ENCODE assay signal across 23 cellular contexts in genomic region chrX:52933213-52933612, GRCh38. TPM values are rescaled to one million over a fixed set of nuclear protein-coding genes. Genes with fewer than 3 reads are reported as not detected.
DNase-seq lines count a peak whose midpoint lies in the region; ATAC-seq and TF ChIP-seq lines count a peak whose summit lies in the region.
"Had no signal": no experiment of that assay in that cellular context is flagged by ENCODE, and none has a peak within 500 bp of the region (broad histone marks: within the 10 kb centered on the region; RNA-seq: fewer than 3 reads in every experiment).

No MANE protein-coding gene starts in this region.

- H3K9me2 ChIP-seq in Karpas-422 (replicated peaks; ENCODE audit: insufficient read depth, low read length) (no peaks in the 10 kb centered on the region), hepatocyte (replicated peaks; ENCODE audit: insufficient read depth) (no peaks in the 10 kb centered on the region)

- TF ChIP-seq CTCF in VCaP (conservative IDR thresholded peaks at IDR 0.05) (no peak), hepatocyte (IDR thresholded peaks at IDR 0.05; ENCODE audit: poor library complexity) (no peak)

- H3K9me3 ChIP-seq in Karpas-422 (ENCODE audit: low read length), result no peaks in the 10 kb centered on the region
- H3K9me3 ChIP-seq in hepatocyte (ENCODE audit: low read depth), result no peaks in the 10 kb centered on the region
- H3K9me3 ChIP-seq: Peyer's patch had no signal

- H3K4me3 ChIP-seq in ACC112 (ENCODE audit: low read depth, low read length) (no peak overlapping the region), Karpas-422 (ENCODE audit: low read length) (no peak overlapping the region), hepatocyte (no peak overlapping the region)

- no peaks in the 10 kb centered on the region for H4K20me1 ChIP-seq in Karpas-422 (ENCODE audit: insufficient read depth, low read depth, low read length)
- no peaks in the 10 kb centered on the region for H4K20me1 ChIP-seq in hepatocyte (ENCODE audit: insufficient read depth, poor library complexity, severe bottlenecking)

- H3K4me2 ChIP-seq in Karpas-422 (ENCODE audit: low read depth, low read length, poor library complexity, severe bottlenecking), result peak overlapping the region; percentile 91
- no peak overlapping the region for H3K4me2 ChIP-seq in hepatocyte

- H2AFZ ChIP-seq in ACC112 (ENCODE audit: low read length, unreplicated experiment) (no peak overlapping the region), Karpas-422 (ENCODE audit: low read length) (no peak overlapping the region), hepatocyte (no peak overlapping the region)

- H3K9ac ChIP-seq in Karpas-422 (ENCODE audit: low read length), result no peak overlapping the region

- H3K4me1 ChIP-seq in ACC112 (ENCODE audit: control insufficient read depth, insufficient read depth, low read length, unreplicated experiment) (peaks cover 4% of the 10 kb centered on the region), Karpas-422 (ENCODE audit: low read length) (peaks cover 17% of the 10 kb centered on the region), hepatocyte (ENCODE audit: insufficient read depth) (no peaks in the 10 kb centered on the region)
- H3K4me1 ChIP-seq: Peyer's patch had no signal

- peak; percentile 38 for DNase-seq in Karpas-422
- no peak for DNase-seq in hepatocyte (ENCODE audit: low spot score)
- no peak for DNase-seq in NK-92 treated with Interleukin-12 subunit alpha and Interleukin-12 subunit beta, amount 100 ng/mL, for 24 hours (lab: John Stamatoyannopoulos, UW)
- no peak for DNase-seq in cardiac septum (ENCODE audit: low spot score)
- DNase-seq in activated naive CD8-positive, alpha-beta T cell treated with anti-CD3 and anti-CD28 coated beads for 36 hours, result no peak
- DNase-seq: C1 segment of cervical spinal cord; CD8-positive, alpha-beta memory T cell; DND-41; HCEC 1CT; Kasumi-1; MV-4-11; NCI-H1105; NCI-H1436 treated with DMSO at 0.1 percent for 48 hours; NCI-H2029; NCI-H446; NCI-H524 treated with DMSO at 0.1 percent for 48 hours; NCI-H774; Peyer's patch; SHP77 treated with DMSO at 0.1 percent for 48 hours; SW 1271 had no signal

- intact Hi-C loops in cardiac septum (cut with DNase I), result no loop called here

- peak overlapping the region; percentile 99 for H3K27ac ChIP-seq in ACC112 (ENCODE audit: low read depth, low read length)
- H3K27ac ChIP-seq in Karpas-422 (ENCODE audit: low read length), result peak overlapping the region; percentile 90
- peak overlapping the region; percentile 65 for H3K27ac ChIP-seq in VCaP
- H3K27ac ChIP-seq in hepatocyte, result peak overlapping the region; percentile 98
- H3K27ac ChIP-seq: Peyer's patch had no signal

- no peaks in the 10 kb centered on the region for H3K36me3 ChIP-seq in ACC112 (ENCODE audit: insufficient read depth, low read length)
- H3K36me3 ChIP-seq in Karpas-422 (ENCODE audit: insufficient read depth, low read length), result peaks cover 6% of the 10 kb centered on the region
- no peaks in the 10 kb centered on the region for H3K36me3 ChIP-seq in hepatocyte (replicated peaks; ENCODE audit: insufficient read depth, low read depth)
- H3K36me3 ChIP-seq: Peyer's patch had no signal

- H3K79me2 ChIP-seq in ACC112 (ENCODE audit: control insufficient read depth, insufficient read depth, low read length, unreplicated experiment) (peaks cover 2% of the 10 kb centered on the region), Karpas-422 (ENCODE audit: low read length) (no peaks in the 10 kb centered on the region), hepatocyte (no peaks in the 10 kb centered on the region)

- H3K4me3 Mint-ChIP-seq in activated naive CD8-positive, alpha-beta T cell treated with anti-CD3 and anti-CD28 coated beads for 36 hours, result no peak overlapping the region

- no peak overlapping the region for H3K27ac Mint-ChIP-seq in activated naive CD8-positive, alpha-beta T cell treated with anti-CD3 and anti-CD28 coated beads for 36 hours

- no peak for ATAC-seq in HG03520 (IDR thresholded peaks at IDR 0.05; ENCODE audit: unreplicated experiment)

- H3K27me3 Mint-ChIP-seq in activated naive CD8-positive, alpha-beta T cell treated with anti-CD3 and anti-CD28 coated beads for 36 hours, result peaks cover 3% of the 10 kb centered on the region

- peaks cover 5% of the 10 kb centered on the region for H3K4me1 Mint-ChIP-seq in activated naive CD8-positive, alpha-beta T cell treated with anti-CD3 and anti-CD28 coated beads for 36 hours

- H3K27me3 ChIP-seq in ACC112 (ENCODE audit: insufficient read depth, low read length) (no peaks in the 10 kb centered on the region), Karpas-422 (ENCODE audit: low read length) (no peaks in the 10 kb centered on the region), hepatocyte (no peaks in the 10 kb centered on the region)
- H3K27me3 ChIP-seq: Peyer's patch had no signal

- H3K9me3 Mint-ChIP-seq in activated naive CD8-positive, alpha-beta T cell treated with anti-CD3 and anti-CD28 coated beads for 36 hours, result no peaks in the 10 kb centered on the region

- H3K36me3 Mint-ChIP-seq in activated naive CD8-positive, alpha-beta T cell treated with anti-CD3 and anti-CD28 coated beads for 36 hours, result no peaks in the 10 kb centered on the region

- WGBS in hepatocyte (ENCODE audit: low lambda C conversion rate, missing lambda C conversion rate), result 86% methylated on average over 2 of the region's 2 CpGs

RNA-seq across cellular contexts. Expression of gene FAM156A, which starts 25.1 kb away (rescaled TPM):
- 7.2 and 22.1 TPM in 2 replicates for total RNA-seq in Karpas-422 (2014; rRNA removed; shearing (Covaris generic); ENCODE audit: low replicate concordance)
- 10.8 and 16.9 TPM in 2 replicates for total RNA-seq in hepatocyte
- 26.6 and 43.1 TPM in 2 replicates for polyA plus RNA-seq in hepatocyte
- total RNA-seq in cardiac septum, result 9.4 TPM
- total RNA-seq in activated naive CD8-positive, alpha-beta T cell treated with anti-CD3 and anti-CD28 coated beads for 36 hours, result 10 to 100 TPM; 22.7 to 23.7 TPM

RNA-seq across cellular contexts. Expression of gene FAM156B, which starts 36.1 kb away (rescaled TPM):
- 10.2 and 15.0 TPM in 2 replicates for total RNA-seq in Karpas-422 (2014; rRNA removed; shearing (Covaris generic); ENCODE audit: low replicate concordance)
- total RNA-seq in hepatocyte, result 15.3 and 20.1 TPM in 2 replicates
- 25.6 and 28.2 TPM in 2 replicates for polyA plus RNA-seq in hepatocyte
- 6.4 TPM for total RNA-seq in cardiac septum
- 10 to 100 TPM; 15.8 to 17.0 TPM for total RNA-seq in activated naive CD8-positive, alpha-beta T cell treated with anti-CD3 and anti-CD28 coated beads for 36 hours
